ENCODE assay signal across 1 cellular context in the genomic region with DNA sequence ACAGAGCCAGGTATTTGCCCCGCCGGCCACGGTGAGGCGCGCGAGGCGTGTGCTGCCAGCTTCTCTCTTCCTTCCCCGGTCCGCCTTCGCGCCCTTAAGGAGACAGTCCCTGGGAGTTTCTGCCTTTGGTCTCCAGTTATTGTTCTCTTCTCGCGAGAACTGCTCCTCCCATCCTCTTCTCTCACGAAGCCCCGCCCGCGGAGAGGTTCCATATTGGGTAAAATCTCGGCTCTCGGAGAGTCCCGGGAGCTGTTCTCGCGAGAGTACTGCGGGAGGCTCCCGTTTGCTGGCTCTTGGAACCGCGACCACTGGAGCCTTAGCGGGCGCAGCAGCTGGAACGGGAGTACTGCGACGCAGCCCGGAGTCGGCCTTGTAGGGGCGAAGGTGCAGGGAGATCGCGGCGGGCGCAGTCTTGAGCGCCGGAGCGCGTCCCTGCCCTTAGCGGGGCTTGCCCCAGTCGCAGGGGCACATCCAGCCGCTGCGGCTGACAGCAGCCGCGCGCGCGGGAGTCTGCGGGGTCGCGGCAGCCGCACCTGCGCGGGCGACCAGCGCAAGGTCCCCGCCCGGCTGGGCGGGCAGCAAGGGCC.
TF ChIP-seq lines count a peak whose summit lies in the region.

Gene MAPK14 (plus strand): TSS at position 308 of the 587 bp plus-strand sequence. CDS start 350 bp downstream, outside the sequence.

TF ChIP-seq in HepG2, 621 proteins besides CTCF, POLR2A, EP300 and RAD21 (continued from another document and continues in another):
- peak; percentile 85 for TF ChIP-seq POGK (CRISPR knock-in tag; conservative IDR thresholded peaks at IDR 0.05)
- TF ChIP-seq GRHL1 (CRISPR knock-in tag; conservative IDR thresholded peaks at IDR 0.05), result no peak
- TF ChIP-seq, protein P1, sequence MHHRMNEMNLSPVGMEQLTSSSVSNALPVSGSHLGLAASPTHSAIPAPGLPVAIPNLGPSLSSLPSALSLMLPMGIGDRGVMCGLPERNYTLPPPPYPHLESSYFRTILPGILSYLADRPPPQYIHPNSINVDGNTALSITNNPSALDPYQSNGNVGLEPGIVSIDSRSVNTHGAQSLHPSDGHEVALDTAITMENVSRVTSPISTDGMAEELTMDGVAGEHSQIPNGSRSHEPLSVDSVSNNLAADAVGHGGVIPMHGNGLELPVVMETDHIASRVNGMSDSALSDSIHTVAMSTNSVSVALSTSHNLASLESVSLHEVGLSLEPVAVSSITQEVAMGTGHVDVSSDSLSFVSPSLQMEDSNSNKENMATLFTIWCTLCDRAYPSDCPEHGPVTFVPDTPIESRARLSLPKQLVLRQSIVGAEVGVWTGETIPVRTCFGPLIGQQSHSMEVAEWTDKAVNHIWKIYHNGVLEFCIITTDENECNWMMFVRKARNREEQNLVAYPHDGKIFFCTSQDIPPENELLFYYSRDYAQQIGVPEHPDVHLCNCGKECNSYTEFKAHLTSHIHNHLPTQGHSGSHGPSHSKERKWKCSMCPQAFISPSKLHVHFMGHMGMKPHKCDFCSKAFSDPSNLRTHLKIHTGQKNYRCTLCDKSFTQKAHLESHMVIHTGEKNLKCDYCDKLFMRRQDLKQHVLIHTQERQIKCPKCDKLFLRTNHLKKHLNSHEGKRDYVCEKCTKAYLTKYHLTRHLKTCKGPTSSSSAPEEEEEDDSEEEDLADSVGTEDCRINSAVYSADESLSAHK (CRISPR knock-in tag; IDR thresholded peaks at IDR 0.05; ENCODE audit: borderline replicate concordance), result 0 out of 2 replicates have a peak, but pooled peaks have one; percentile 17
- peak; percentile 18; the same call in 1 of the 2 replicates for TF ChIP-seq ZBED4 (CRISPR knock-in tag; IDR thresholded peaks at IDR 0.05; ENCODE audit: borderline replicate concordance)
- TF ChIP-seq CBFB (CRISPR knock-in tag; IDR thresholded peaks at IDR 0.05), result no peak; the same call in 1 of the 2 replicates
- TF ChIP-seq, protein P2, sequence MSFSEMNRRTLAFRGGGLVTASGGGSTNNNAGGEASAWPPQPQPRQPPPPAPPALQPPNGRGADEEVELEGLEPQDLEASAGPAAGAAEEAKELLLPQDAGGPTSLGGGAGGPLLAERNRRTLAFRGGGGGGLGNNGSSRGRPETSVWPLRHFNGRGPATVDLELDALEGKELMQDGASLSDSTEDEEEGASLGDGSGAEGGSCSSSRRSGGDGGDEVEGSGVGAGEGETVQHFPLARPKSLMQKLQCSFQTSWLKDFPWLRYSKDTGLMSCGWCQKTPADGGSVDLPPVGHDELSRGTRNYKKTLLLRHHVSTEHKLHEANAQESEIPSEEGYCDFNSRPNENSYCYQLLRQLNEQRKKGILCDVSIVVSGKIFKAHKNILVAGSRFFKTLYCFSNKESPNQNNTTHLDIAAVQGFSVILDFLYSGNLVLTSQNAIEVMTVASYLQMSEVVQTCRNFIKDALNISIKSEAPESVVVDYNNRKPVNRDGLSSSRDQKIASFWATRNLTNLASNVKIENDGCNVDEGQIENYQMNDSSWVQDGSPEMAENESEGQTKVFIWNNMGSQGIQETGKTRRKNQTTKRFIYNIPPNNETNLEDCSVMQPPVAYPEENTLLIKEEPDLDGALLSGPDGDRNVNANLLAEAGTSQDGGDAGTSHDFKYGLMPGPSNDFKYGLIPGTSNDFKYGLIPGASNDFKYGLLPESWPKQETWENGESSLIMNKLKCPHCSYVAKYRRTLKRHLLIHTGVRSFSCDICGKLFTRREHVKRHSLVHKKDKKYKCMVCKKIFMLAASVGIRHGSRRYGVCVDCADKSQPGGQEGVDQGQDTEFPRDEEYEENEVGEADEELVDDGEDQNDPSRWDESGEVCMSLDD (CRISPR knock-in tag; IDR thresholded peaks at IDR 0.05; ENCODE audit: borderline replicate concordance), result 0 out of 2 replicates have a peak, but pooled peaks have one; percentile 38
- TF ChIP-seq CCDC6 (CRISPR knock-in tag; IDR thresholded peaks at IDR 0.05), result peak; percentile 90
- no peak; the same call in 1 of the 2 replicates for TF ChIP-seq ZNF235 (CRISPR knock-in tag; IDR thresholded peaks at IDR 0.05; ENCODE audit: borderline replicate concordance)
- no peak for TF ChIP-seq ZBTB8A (CRISPR knock-in tag; IDR thresholded peaks at IDR 0.05; ENCODE audit: borderline replicate concordance, low read depth)
- TF ChIP-seq DR1 (CRISPR knock-in tag; IDR thresholded peaks at IDR 0.05), result peak; percentile 74
- no peak for TF ChIP-seq PAF1 (CRISPR knock-in tag; IDR thresholded peaks at IDR 0.05)
- no peak for TF ChIP-seq ZNF121 (CRISPR knock-in tag; IDR thresholded peaks at IDR 0.05)
- no peak for TF ChIP-seq NCOA5 (CRISPR knock-in tag; IDR thresholded peaks at IDR 0.05)
- TF ChIP-seq ZNF83 (CRISPR knock-in tag; IDR thresholded peaks at IDR 0.05; ENCODE audit: borderline replicate concordance), result no peak
- no peak for TF ChIP-seq POLR2AphosphoS2 (IDR thresholded peaks at IDR 0.05; ENCODE audit: low read depth, low read length)
- peak; percentile 67 for TF ChIP-seq ZNF788 (CRISPR knock-in tag; IDR thresholded peaks at IDR 0.05; ENCODE audit: borderline replicate concordance)
- TF ChIP-seq ZNF780A (CRISPR knock-in tag; IDR thresholded peaks at IDR 0.05), result no peak
- TF ChIP-seq YEATS4 (CRISPR knock-in tag; IDR thresholded peaks at IDR 0.05; ENCODE audit: borderline replicate concordance), result peak; percentile 75
- TF ChIP-seq SP140L (CRISPR knock-in tag; IDR thresholded peaks at IDR 0.05; ENCODE audit: borderline replicate concordance), result 0 out of 2 replicates have a peak, but pooled peaks have one; percentile 28
- peak; percentile 88 for TF ChIP-seq TARDBP (CRISPR knock-in tag; IDR thresholded peaks at IDR 0.05)
- TF ChIP-seq ZNF576 (CRISPR knock-in tag; IDR thresholded peaks at IDR 0.05), result no peak
- TF ChIP-seq, protein P3, sequence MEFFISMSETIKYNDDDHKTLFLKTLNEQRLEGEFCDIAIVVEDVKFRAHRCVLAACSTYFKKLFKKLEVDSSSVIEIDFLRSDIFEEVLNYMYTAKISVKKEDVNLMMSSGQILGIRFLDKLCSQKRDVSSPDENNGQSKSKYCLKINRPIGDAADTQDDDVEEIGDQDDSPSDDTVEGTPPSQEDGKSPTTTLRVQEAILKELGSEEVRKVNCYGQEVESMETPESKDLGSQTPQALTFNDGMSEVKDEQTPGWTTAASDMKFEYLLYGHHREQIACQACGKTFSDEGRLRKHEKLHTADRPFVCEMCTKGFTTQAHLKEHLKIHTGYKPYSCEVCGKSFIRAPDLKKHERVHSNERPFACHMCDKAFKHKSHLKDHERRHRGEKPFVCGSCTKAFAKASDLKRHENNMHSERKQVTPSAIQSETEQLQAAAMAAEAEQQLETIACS (CRISPR knock-in tag; IDR thresholded peaks at IDR 0.05), result no peak; the same call in 1 of the 2 replicates
- TF ChIP-seq, protein P4, sequence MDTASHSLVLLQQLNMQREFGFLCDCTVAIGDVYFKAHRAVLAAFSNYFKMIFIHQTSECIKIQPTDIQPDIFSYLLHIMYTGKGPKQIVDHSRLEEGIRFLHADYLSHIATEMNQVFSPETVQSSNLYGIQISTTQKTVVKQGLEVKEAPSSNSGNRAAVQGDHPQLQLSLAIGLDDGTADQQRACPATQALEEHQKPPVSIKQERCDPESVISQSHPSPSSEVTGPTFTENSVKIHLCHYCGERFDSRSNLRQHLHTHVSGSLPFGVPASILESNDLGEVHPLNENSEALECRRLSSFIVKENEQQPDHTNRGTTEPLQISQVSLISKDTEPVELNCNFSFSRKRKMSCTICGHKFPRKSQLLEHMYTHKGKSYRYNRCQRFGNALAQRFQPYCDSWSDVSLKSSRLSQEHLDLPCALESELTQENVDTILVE (CRISPR knock-in tag; IDR thresholded peaks at IDR 0.05), result peak; percentile 85
- no peak for TF ChIP-seq ZNF326 (CRISPR knock-in tag; IDR thresholded peaks at IDR 0.05; ENCODE audit: borderline replicate concordance)
- TF ChIP-seq SRSF9 (IDR thresholded peaks at IDR 0.05; ENCODE audit: borderline replicate concordance, insufficient read depth, low read depth, low read length, poor library complexity, severe bottlenecking), result no peak
- peak; percentile 43; the same call in 1 of the 2 replicates for TF ChIP-seq PAX8 (CRISPR knock-in tag; IDR thresholded peaks at IDR 0.05; ENCODE audit: borderline replicate concordance)
- TF ChIP-seq MAZ (IDR thresholded peaks at IDR 0.05; ENCODE audit: borderline replicate concordance, low read depth, low read length), result peak; percentile 57; the same call in 1 of the 2 replicates
- TF ChIP-seq MAZ (CRISPR knock-in tag; IDR thresholded peaks at IDR 0.05; ENCODE audit: low read depth), result peak; percentile 57
- peak; percentile 65 for TF ChIP-seq FOXO1 (CRISPR knock-in tag; IDR thresholded peaks at IDR 0.05)
- TF ChIP-seq KLF9 (CRISPR knock-in tag; IDR thresholded peaks at IDR 0.05; ENCODE audit: low read depth), result peak; percentile 80; the same call in 1 of the 2 replicates
- no peak for TF ChIP-seq ZFP41 (CRISPR knock-in tag; IDR thresholded peaks at IDR 0.05; ENCODE audit: borderline replicate concordance)
- TF ChIP-seq HNRNPH1 (optimal IDR thresholded peaks at IDR 0.05; ENCODE audit: low read depth, low read length), result no peak
- TF ChIP-seq, protein P5, sequence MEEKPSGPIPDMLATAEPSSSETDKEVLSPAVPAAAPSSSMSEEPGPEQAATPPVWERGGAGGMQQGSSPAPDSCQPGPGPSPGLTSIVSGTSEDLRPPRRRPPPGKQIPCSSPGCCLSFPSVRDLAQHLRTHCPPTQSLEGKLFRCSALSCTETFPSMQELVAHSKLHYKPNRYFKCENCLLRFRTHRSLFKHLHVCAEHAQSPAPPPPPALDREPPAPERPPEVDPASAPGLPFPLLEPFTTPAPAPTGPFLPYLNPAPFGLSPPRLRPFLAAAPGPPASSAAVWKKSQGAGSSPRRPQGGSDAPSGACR (CRISPR knock-in tag; IDR thresholded peaks at IDR 0.05), result peak; percentile 36; the same call in 1 of the 2 replicates
- no peak for TF ChIP-seq PLRG1 (conservative IDR thresholded peaks at IDR 0.05)
- TF ChIP-seq, protein P6, sequence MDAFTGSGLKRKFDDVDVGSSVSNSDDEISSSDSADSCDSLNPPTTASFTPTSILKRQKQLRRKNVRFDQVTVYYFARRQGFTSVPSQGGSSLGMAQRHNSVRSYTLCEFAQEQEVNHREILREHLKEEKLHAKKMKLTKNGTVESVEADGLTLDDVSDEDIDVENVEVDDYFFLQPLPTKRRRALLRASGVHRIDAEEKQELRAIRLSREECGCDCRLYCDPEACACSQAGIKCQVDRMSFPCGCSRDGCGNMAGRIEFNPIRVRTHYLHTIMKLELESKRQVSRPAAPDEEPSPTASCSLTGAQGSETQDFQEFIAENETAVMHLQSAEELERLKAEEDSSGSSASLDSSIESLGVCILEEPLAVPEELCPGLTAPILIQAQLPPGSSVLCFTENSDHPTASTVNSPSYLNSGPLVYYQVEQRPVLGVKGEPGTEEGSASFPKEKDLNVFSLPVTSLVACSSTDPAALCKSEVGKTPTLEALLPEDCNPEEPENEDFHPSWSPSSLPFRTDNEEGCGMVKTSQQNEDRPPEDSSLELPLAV (CRISPR knock-in tag; conservative IDR thresholded peaks at IDR 0.05; ENCODE audit: low read depth), result no peak
- peak; percentile 74 for TF ChIP-seq ZMAT3 (CRISPR knock-in tag; conservative IDR thresholded peaks at IDR 0.05)
- 0 out of 2 replicates have a peak, but pooled peaks have one; percentile 45 for TF ChIP-seq ZNF777 (CRISPR knock-in tag; IDR thresholded peaks at IDR 0.05)
- TF ChIP-seq ZNF3 (CRISPR knock-in tag; IDR thresholded peaks at IDR 0.05), result no peak
- no peak for TF ChIP-seq ZNF720 (CRISPR knock-in tag; IDR thresholded peaks at IDR 0.05)
- peak; percentile 72; the same call in 1 of the 2 replicates for TF ChIP-seq IRX3 (CRISPR knock-in tag; IDR thresholded peaks at IDR 0.05; ENCODE audit: borderline replicate concordance, low read depth)
